ENCODE assay signal across 26 cellular contexts in the genomic region with DNA sequence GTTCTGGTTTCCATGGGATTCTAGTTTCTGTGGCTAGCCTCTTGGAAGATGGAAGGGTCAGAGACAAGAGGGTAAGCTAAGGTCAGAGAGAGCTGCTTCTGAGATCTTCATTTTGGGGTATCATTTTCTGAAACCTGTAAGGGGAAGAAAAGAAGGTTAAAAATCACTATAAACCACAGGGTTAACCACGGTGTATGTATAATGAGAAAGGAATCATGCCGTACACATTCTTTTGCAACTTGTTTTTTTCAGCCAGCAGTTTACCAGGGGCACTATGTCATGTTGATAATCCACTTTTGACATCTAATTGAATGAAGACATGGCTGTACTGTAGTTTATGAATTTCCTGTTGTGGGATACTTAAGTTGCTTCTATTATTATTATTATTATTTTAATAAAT.
DNase-seq lines count a peak whose midpoint lies in the region; ATAC-seq and TF ChIP-seq lines count a peak whose summit lies in the region.
"Had no signal": no experiment of that assay in that cellular context is flagged by ENCODE, and none has a peak within 500 bp of the region (broad histone marks: within the 10 kb centered on the region; RNA-seq: fewer than 3 reads in every experiment).

No MANE protein-coding gene starts in this region.

- H3K4me3 ChIP-seq in fibroblast of villous mesenchyme (ENCODE audit: low read depth, low read length): no peak overlapping the region
- H3K4me3 ChIP-seq in hepatocyte: no peak overlapping the region
- H3K4me3 ChIP-seq: heart left ventricle, prostate gland, suprapubic skin, uterus had no signal

- H3K9me3 ChIP-seq in hepatocyte (ENCODE audit: low read depth): no peaks in the 10 kb centered on the region
- H3K9me3 ChIP-seq: heart left ventricle, neutrophil, prostate gland, suprapubic skin, uterus had no signal

- H2AFZ ChIP-seq in hepatocyte: no peak overlapping the region

- WGBS in hepatocyte (ENCODE audit: low lambda C conversion rate, missing lambda C conversion rate): 76% methylated on average over 2 of the region's 2 CpGs

- H3K79me2 ChIP-seq in hepatocyte: no peaks in the 10 kb centered on the region

- DNase-seq in amniotic epithelial cell (ENCODE audit: low read depth) (peak; percentile 92), fibroblast of villous mesenchyme (ENCODE audit: low read depth) (peak; percentile 48), hepatocyte (ENCODE audit: low spot score) (no peak), SK-N-DZ (ENCODE audit: low spot score) (no peak)
- DNase-seq in activated CD4-positive, alpha-beta T cell treated with anti-CD3 and anti-CD28 coated beads for 48 hours: no peak
- DNase-seq: activated CD4-positive, alpha-beta T cell treated with anti-CD3 and anti-CD28 coated beads, Interleukin-2, amount 10 ng/mL, durations not matched to agents 24 days and 14 days; activated T-cell treated with anti-CD3 and anti-CD28 coated beads, Interleukin-2, amount 50 U/mL, for 48 hours; AML-193; CD8-positive, alpha-beta T cell; foreskin fibroblast; heart left ventricle; left cardiac atrium; mammary epithelial cell; NCI-H524; NK-92 treated with Interleukin-12 subunit alpha and Interleukin-12 subunit beta, amount 100 ng/mL, for 24 hours; Right ventricle myocardium superior; stimulated activated naive B cell treated with anti-CD40 and anti-IgM and Interleukin-4, amounts not matched to agents 10 μg/mL and 1 μg/mL and 100 μg/mL, for 72 hours; uterus had no signal

- H3K4me1 ChIP-seq in hepatocyte (ENCODE audit: insufficient read depth): no peaks in the 10 kb centered on the region
- H3K4me1 ChIP-seq: prostate gland, suprapubic skin, uterus had no signal

- H3K4me2 ChIP-seq in hepatocyte: no peak overlapping the region

- no peaks in the 10 kb centered on the region for H3K36me3 ChIP-seq in hepatocyte (replicated peaks; ENCODE audit: insufficient read depth, low read depth)
- H3K36me3 ChIP-seq: heart left ventricle, neutrophil, prostate gland, suprapubic skin, uterus had no signal

- H3K9me2 ChIP-seq in hepatocyte (replicated peaks; ENCODE audit: insufficient read depth): no peaks in the 10 kb centered on the region

- H3K27me3 ChIP-seq in hepatocyte: no peaks in the 10 kb centered on the region
- H3K27me3 ChIP-seq: heart left ventricle, neutrophil, suprapubic skin, uterus had no signal

- H4K20me1 ChIP-seq in hepatocyte (ENCODE audit: insufficient read depth, poor library complexity, severe bottlenecking): no peaks in the 10 kb centered on the region

- ATAC-seq in GM18858 (IDR thresholded peaks at IDR 0.05; ENCODE audit: unreplicated experiment): peak; percentile 34
- ATAC-seq in GM21381 (IDR thresholded peaks at IDR 0.05; ENCODE audit: unreplicated experiment): no peak
- ATAC-seq: CD8-positive, alpha-beta T cell; heart left ventricle; left cardiac atrium; sciatic nerve had no signal

- TF ChIP-seq CTCF in fibroblast of villous mesenchyme (IDR thresholded peaks at IDR 0.05; ENCODE audit: insufficient read depth, low read depth, low read length) (no peak), hepatocyte (IDR thresholded peaks at IDR 0.05; ENCODE audit: poor library complexity) (no peak)

- H3K27ac ChIP-seq in hepatocyte: no peak overlapping the region
- H3K27ac ChIP-seq: epithelial cell of prostate, heart left ventricle, neutrophil, prostate gland, suprapubic skin, uterus, VCaP had no signal

Comparison
In these comparisons a context has a peak if more than half of its experiments do, and no peak if none do; other contexts are left out.
1. DNase-seq: peak in amniotic epithelial cell (single experiment) and fibroblast of villous mesenchyme (single experiment); none in hepatocyte (single experiment), activated CD4-positive, alpha-beta T cell treated with anti-CD3 and anti-CD28 coated beads for 48 hours (single experiment) and SK-N-DZ (single experiment).